7 cellular contexts compared by ENCODE assay signal in genomic region chr14:61609143-61609851, GRCh38.
A peak's percentile ranks its signal among the peaks of the same experiment; 100 is the strongest.
DNase-seq lines count a peak whose midpoint lies in the region; ATAC-seq and TF ChIP-seq lines count a peak whose summit lies in the region.

No MANE protein-coding gene starts in this region.

- no peak for ATAC-seq in HG02623 (IDR thresholded peaks at IDR 0.05; ENCODE audit: unreplicated experiment)

- H3K27me3 Mint-ChIP-seq in brain, result peaks cover 6% of the 10 kb centered on the region

- DNase-seq in NCI-H1417 treated with DMSO at 0.1 percent for 48 hours (lab: John Stamatoyannopoulos, UW) (peak; percentile 84), inferior parietal cortex (ENCODE audit: extremely low spot score) (peak; percentile 24), transverse colon (no peak), MV-4-11 (lab: John Stamatoyannopoulos, UW) (no peak), activated T-cell treated with anti-CD3 and anti-CD28 coated beads for 4 hours (no peak)

- H3K27me3 ChIP-seq in transverse colon, result no peaks in the 10 kb centered on the region

- peak overlapping the region; percentile 0 to 50 (median 42) for H3K27ac ChIP-seq in transverse colon

- no peaks in the 10 kb centered on the region for H3K9me3 Mint-ChIP-seq in brain

- H3K27ac Mint-ChIP-seq in brain, result peak overlapping the region; percentile 39 to 93 (median 82)

- no peak for TF ChIP-seq POLR2A in transverse colon (IDR thresholded peaks at IDR 0.05)

- H3K4me3 ChIP-seq in transverse colon, result no peak overlapping the region

- H3K9me3 ChIP-seq in transverse colon, result no peaks in the 10 kb centered on the region

- WGBS in transverse colon (ENCODE audit: low coverage in 1 of 2), 2 donors, result 48 to 53% methylated on average over 7 to 10 of the region's 10 CpGs

- in situ Hi-C loops in transverse colon (cut with MboI; ENCODE audit: low pct_ligation_motif_present in 1 of 4, low pct_unique_long_range_greater_than_20kb in 1 of 4, low sequenced_read_pairs in 3 of 4), result no loop called here

- no peaks in the 10 kb centered on the region for H3K36me3 Mint-ChIP-seq in brain

- H3K4me1 Mint-ChIP-seq in brain, result peaks cover 55% of the 10 kb centered on the region

- TF ChIP-seq CTCF in brain (conservative IDR thresholded peaks at IDR 0.05) (no peak), transverse colon (IDR thresholded peaks at IDR 0.05) (no peak)

- H3K4me3 Mint-ChIP-seq in brain, result peak overlapping the region; percentile 39 to 66 (median 49)

- intact Hi-C loops in transverse colon (cut with DNase I; ENCODE audit: low total_unique reads), result no loop called here

- H3K4me1 ChIP-seq in transverse colon, result peaks cover 9 to 29% (median 21%) of the 10 kb centered on the region in 4 donors

- TF ChIP-seq EP300 in transverse colon (IDR thresholded peaks at IDR 0.05; ENCODE audit: low read depth), result no peak

- no peaks in the 10 kb centered on the region for H3K36me3 ChIP-seq in transverse colon

Comparison
In these comparisons a context has a peak if more than half of its experiments do, and no peak if none do; other contexts are left out.
1. DNase-seq: peak in NCI-H1417 treated with DMSO at 0.1 percent for 48 hours (single experiment) and inferior parietal cortex (single experiment); none in transverse colon (single experiment), MV-4-11 (single experiment) and activated T-cell treated with anti-CD3 and anti-CD28 coated beads for 4 hours (single experiment).